Comparison of ENCODE assay signal across 24 cellular contexts in genomic region chr17:17034028-17034427, GRCh38.
"Had no signal": no experiment of that assay in that cellular context is flagged by ENCODE, and none has a peak within 500 bp of the region (broad histone marks: within the 10 kb centered on the region; RNA-seq: fewer than 3 reads in every experiment).

No MANE protein-coding gene starts in this region.

- H3K4me3 ChIP-seq: cardiac muscle cell, left lung, lung, ovary, prostate gland, right atrium auricular region, upper lobe of right lung had no signal

- H3K36me3 ChIP-seq: cardiac muscle cell, left lung, ovary, prostate gland, right atrium auricular region, upper lobe of right lung had no signal

- ATAC-seq: left lung; naive thymus-derived CD4-positive, alpha-beta T cell; stimulated activated naive B cell treated with anti-CD40 and anti-IgM and Interleukin-4, amounts not matched to agents 10 μg/mL and 1 μg/mL and 100 μg/mL, for 72 hours; upper lobe of right lung; WTC11 had no signal

- DNase-seq: activated CD4-positive, alpha-beta T cell treated with anti-CD3 and anti-CD28 coated beads, Interleukin-2, amount 50 U/mL, for 48 hours; activated CD8-positive, alpha-beta memory T cell treated with anti-CD3 and anti-CD28 coated beads, Interleukin-2, amount 50 U/mL, for 48 hours; activated effector memory CD4-positive, alpha-beta T cell treated with Interleukin-2 at 50 U/mL for 16 hours; activated naive CD4-positive, alpha-beta T cell treated with anti-CD3 and anti-CD28 coated beads for 36 hours; activated naive CD8-positive, alpha-beta T cell treated with anti-CD3 and anti-CD28 coated beads, Interleukin-2, amount 10 ng/mL, durations not matched to agents 7 days and 5 days; activated T-cell treated with anti-CD3 and anti-CD28 coated beads, Interleukin-2, amount 50 U/mL, for 48 hours; amniotic stem cell; effector memory CD4-positive, alpha-beta T cell; foreskin melanocyte; kidney glomerular epithelial cell; left lung; naive thymus-derived CD4-positive, alpha-beta T cell; ovary; small intestine; stimulated activated CD4-positive, alpha-beta T cell treated with anti-CD3 and anti-CD28 coated beads, Interleukin-15, amount 100 ng/mL, for 24 hours; stimulated activated CD8-positive, alpha-beta memory T cell treated with anti-CD3 and anti-CD28 coated beads, Interleukin-4, amount 100 ng/mL, for 48 hours; stimulated activated naive B cell treated with anti-CD40 and anti-IgM and Interleukin-4, amounts not matched to agents 10 μg/mL and 1 μg/mL and 100 μg/mL, for 72 hours; T-helper 9 cell; upper lobe of right lung had no signal

- H3K27me3 ChIP-seq: cardiac muscle cell, left lung, ovary, right atrium auricular region, upper lobe of right lung had no signal

- H3K27ac ChIP-seq: cardiac muscle cell, left lung, ovary, prostate gland, right atrium auricular region, upper lobe of right lung had no signal

- H3K9me3 ChIP-seq: left lung, ovary, prostate gland, right atrium auricular region, upper lobe of right lung had no signal
